ENCODE assay signal across 8 cellular contexts in genomic region chr3:113838631-113839209, GRCh38. TPM values are rescaled to one million over a fixed set of nuclear protein-coding genes. Genes with fewer than 3 reads are reported as not detected.
A peak's percentile ranks its signal among the peaks of the same experiment; 100 is the strongest.
DNase-seq lines count a peak whose midpoint lies in the region; ATAC-seq and TF ChIP-seq lines count a peak whose summit lies in the region.

TSS of gene GRAMD1C (plus strand) at chr3:113838788. CDS start at chr3:113838910, 122 bp downstream.

- H3K27me3 ChIP-seq in osteoblast (ENCODE audit: insufficient read depth, low read length) = no peaks in the 10 kb centered on the region
- no peaks in the 10 kb centered on the region for H3K27me3 ChIP-seq in thoracic aorta (replicated peaks; ENCODE audit: insufficient read depth)

- ATAC-seq in HG02610 (IDR thresholded peaks at IDR 0.05; ENCODE audit: unreplicated experiment) (peak; percentile 96), thoracic aorta (ENCODE audit: insufficient number of reproducible peaks, low FRiP score, low read depth) (peak; percentile 86)

- peak within 1 kb of the TSS; percentile 53 for H3K4me3 ChIP-seq in NB4 (ENCODE audit: low read depth, low read length)
- H3K4me3 ChIP-seq in osteoblast (ENCODE audit: insufficient read depth, low read length) = peak within 1 kb of the TSS; percentile 86
- H3K4me3 ChIP-seq in thoracic aorta = peak within 1 kb of the TSS; percentile 75

- TF ChIP-seq CTCF in GM10248 (IDR thresholded peaks at IDR 0.05; ENCODE audit: control extremely low read depth, extremely low read depth, low read depth, missing control alignments) (peak; percentile 96), NB4 (IDR thresholded peaks at IDR 0.05; ENCODE audit: low read depth, low read length) (peak; percentile 83), glutamatergic neuron (IDR thresholded peaks at IDR 0.05; ENCODE audit: partially characterized antibody, unreplicated experiment) (peak; percentile 93), osteoblast (IDR thresholded peaks at IDR 0.05; ENCODE audit: extremely low read depth, low read depth, low read length) (peak; percentile 78), thoracic aorta (IDR thresholded peaks at IDR 0.05) (peak; percentile 75)

- no peaks in the 10 kb centered on the region for H3K36me3 ChIP-seq in osteoblast (ENCODE audit: insufficient read depth, low read length)
- H3K36me3 ChIP-seq in thoracic aorta = no peaks in the 10 kb centered on the region

- H3K4me2 ChIP-seq in osteoblast (ENCODE audit: insufficient read depth, low read length) = peak within 1 kb of the TSS; percentile 98

- H3K4me3 Mint-ChIP-seq in glutamatergic neuron (ENCODE audit: unreplicated experiment) = peak within 1 kb of the TSS; percentile 88

- TF ChIP-seq POLR2A in NB4 (IDR thresholded peaks at IDR 0.05; ENCODE audit: extremely low read depth, insufficient read length) = no peak

- H3K9me3 ChIP-seq in osteoblast (ENCODE audit: low read depth, low read length) (no peaks in the 10 kb centered on the region), thoracic aorta (no peaks in the 10 kb centered on the region)

- peak; percentile 88 for DNase-seq in GM10248 (ENCODE audit: extremely low spot score)
- DNase-seq in NB4 (ENCODE audit: low read depth) = peak; percentile 90
- DNase-seq in SK-N-DZ (ENCODE audit: low spot score) = peak; percentile 85
- peak; percentile 85 for DNase-seq in activated naive CD4-positive, alpha-beta T cell treated with anti-CD3 and anti-CD28 coated beads, Interleukin-2, amount 50 U/mL, for 16 hours
- peak; percentile 90 for DNase-seq in glutamatergic neuron
- DNase-seq in osteoblast (ENCODE audit: insufficient read length, low spot score, missing footprints) = peak; percentile 96
- peak; percentile 53 for DNase-seq in thoracic aorta (ENCODE audit: low spot score)

- H3K27ac ChIP-seq in osteoblast (ENCODE audit: low read depth, low read length) = peak within 1 kb of the TSS; percentile 72
- peak within 1 kb of the TSS in 1 of 2 donors; percentile 19 for H3K27ac ChIP-seq in thoracic aorta

- H3K79me2 ChIP-seq in osteoblast (ENCODE audit: insufficient read depth, low read length) = no peaks in the 10 kb centered on the region

- no peaks in the 10 kb centered on the region for H4K20me1 ChIP-seq in osteoblast (ENCODE audit: insufficient read depth, low read length)

- no peaks in the 10 kb centered on the region for H3K36me3 Mint-ChIP-seq in glutamatergic neuron (ENCODE audit: unreplicated experiment)

- POLR2A ChIA-PET in GM10248 (lab: Yijun Ruan, JAX) = no interaction called here

- H3K27ac Mint-ChIP-seq in glutamatergic neuron (ENCODE audit: unreplicated experiment) = no peak within 1 kb of the TSS

- peak within 1 kb of the TSS; percentile 99 for H2AFZ ChIP-seq in osteoblast (ENCODE audit: low read length)

- H3K4me1 Mint-ChIP-seq in glutamatergic neuron (ENCODE audit: low read depth, unreplicated experiment) = no peaks in the 10 kb centered on the region

- peaks cover 2% of the 10 kb centered on the region for H3K27me3 Mint-ChIP-seq in glutamatergic neuron (ENCODE audit: unreplicated experiment)

- no peaks in the 10 kb centered on the region for H3K9me3 Mint-ChIP-seq in glutamatergic neuron (ENCODE audit: unreplicated experiment)

- H3K4me1 ChIP-seq in osteoblast (ENCODE audit: insufficient read depth, low read length) (no peaks in the 10 kb centered on the region), thoracic aorta (ENCODE audit: control insufficient read depth in 1 of 2, low read depth in 2 of 2) (no peaks in the 10 kb centered on the region)

- CTCF ChIA-PET in GM10248 (lab: Yijun Ruan, JAX) = interaction anchor here (0.6 to 4.4 kb wide), 18 partner anchors 9 to 454 kb away, joined by 3 to 35 read pairs (median 4); partner anchors contain the start of genes ATP6V1A and NAA50

RNA-seq across cellular contexts. Expression of gene GRAMD1C, which starts in this region (rescaled TPM):
- polyA plus RNA-seq in SK-N-DZ (2014; cell fraction: cytosol; rRNA removed) = not detected in 2 replicates
- not detected in 2 replicates for polyA plus RNA-seq in SK-N-DZ (2014; cell fraction: nucleus; rRNA removed)
- total RNA-seq in glutamatergic neuron (ENCODE audit: unreplicated experiment) = 2.1 TPM
- total RNA-seq in osteoblast = 1.2 and 2.2 TPM in 2 replicates
- 10 to 100 TPM in 1 of 2 donors, 1 to 10 TPM in 1; 1.5 to 10.7 TPM for total RNA-seq in thoracic aorta
